ENCODE assay signal across 6 cellular contexts in the genomic region with DNA sequence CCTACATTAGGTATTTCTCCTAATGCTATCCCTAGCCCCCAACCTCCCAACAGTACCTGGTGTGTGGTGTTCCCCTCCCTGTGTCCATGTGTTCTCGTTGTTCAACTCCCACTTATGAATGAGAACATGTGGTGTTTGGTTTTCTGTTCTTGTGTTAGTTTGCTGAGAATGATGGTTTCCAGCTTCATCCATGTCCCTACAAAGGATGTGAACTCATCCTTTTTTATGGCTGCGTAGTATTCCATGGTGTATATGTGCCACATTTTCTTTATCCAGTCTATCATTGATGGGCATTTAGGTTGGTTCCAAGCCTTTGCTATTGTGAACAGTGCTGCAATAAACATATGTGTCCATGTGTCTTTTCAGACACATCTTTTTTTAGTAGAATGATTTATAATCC. TPM values are rescaled to one million over a fixed set of nuclear protein-coding genes. Genes with fewer than 3 reads are reported as not detected.
DNase-seq lines count a peak whose midpoint lies in the region; ATAC-seq, FAIRE-seq and TF ChIP-seq lines count a peak whose summit lies in the region.
"Not testable (repeated sequence)": the region's sequence is repeated elsewhere in the genome, so short reads cannot be mapped to it uniquely, and the experiment has no call there.

No MANE protein-coding gene starts in this region.

- H3K9me2 ChIP-seq in hepatocyte (replicated peaks; ENCODE audit: insufficient read depth) = not testable (repeated sequence)

- not testable (repeated sequence) for H4K20me1 ChIP-seq in K562 (replicated peaks; ENCODE audit: control insufficient read depth, insufficient read depth, low read length); hepatocyte (ENCODE audit: insufficient read depth, poor library complexity, severe bottlenecking)

- not testable (repeated sequence) for TF ChIP-seq EP300 in K562 (IDR thresholded peaks at IDR 0.05; ENCODE audit: low read length)

- H3K27ac ChIP-seq in ACC112 (ENCODE audit: low read depth, low read length) = peak overlapping the region; percentile 85; the same call in 1 of the 2 replicates
- H3K27ac ChIP-seq in HEK293 (ENCODE audit: extremely low read depth, low read depth, low read length); K562 (ENCODE audit: extremely low read depth, low read depth, low read length): not testable (repeated sequence)
- H3K27ac ChIP-seq in SJSA1 = peak overlapping the region; percentile 68; the same call in 1 of the 2 replicates
- peak overlapping the region; percentile 93 for H3K27ac ChIP-seq in brain microvascular endothelial cell
- H3K27ac ChIP-seq in hepatocyte = peak overlapping the region; percentile 78

- H3K4me1 ChIP-seq in ACC112 (ENCODE audit: control insufficient read depth, insufficient read depth, low read length, unreplicated experiment) = peaks cover 15% of the 10 kb centered on the region
- H3K4me1 ChIP-seq in HEK293 (ENCODE audit: control insufficient read depth, insufficient read depth, low read length); K562 (replicated peaks in 1 of 2; ENCODE audit: control insufficient read depth in 2 of 2, insufficient read depth in 2 of 2, low read length in 2 of 2); hepatocyte (ENCODE audit: insufficient read depth): not testable (repeated sequence)
- H3K4me1 ChIP-seq in SJSA1 (replicated peaks) = peaks cover 23% of the 10 kb centered on the region

- H3K4me3 ChIP-seq in ACC112 (ENCODE audit: low read depth, low read length); HEK293 (ENCODE audit: low read depth, low read length); SJSA1; K562; brain microvascular endothelial cell (ENCODE audit: low read depth, low read length); hepatocyte: not testable (repeated sequence)

- WGBS in K562 (ENCODE audit: insufficient coverage, low coverage, missing lambda C conversion rate) = 76% methylated on average over 2 of the region's 2 CpGs
- 97% methylated on average over 2 of the region's 2 CpGs for WGBS in hepatocyte (ENCODE audit: low lambda C conversion rate, missing lambda C conversion rate)

- H2AFZ ChIP-seq in ACC112 (ENCODE audit: low read length, unreplicated experiment); K562 (ENCODE audit: low read depth, low read length); hepatocyte: not testable (repeated sequence)

- CTCF ChIA-PET in HEK293 (lab: Yijun Ruan, JAX); K562 (lab: Yijun Ruan, JAX; ENCODE audit: low intra/inter-chr PET ratio): not testable (repeated sequence)

- H3K27me3 ChIP-seq in ACC112 (ENCODE audit: insufficient read depth, low read length); SJSA1 (replicated peaks); K562 (ENCODE audit: control insufficient read depth in 2 of 2, insufficient read depth in 2 of 2, low read length in 2 of 2); brain microvascular endothelial cell (replicated peaks); hepatocyte: not testable (repeated sequence)

- POLR2A ChIA-PET in HEK293 (lab: Yijun Ruan, JAX); K562 (lab: Yijun Ruan, JAX): not testable (repeated sequence)

- not testable (repeated sequence) for H3K36me3 ChIP-seq in ACC112 (ENCODE audit: insufficient read depth, low read length); HEK293 (ENCODE audit: control insufficient read depth in 2 of 2, insufficient read depth in 1 of 2, low read length in 2 of 2); SJSA1; K562 (ENCODE audit: control insufficient read depth, insufficient read depth, low read length); brain microvascular endothelial cell (replicated peaks); hepatocyte (replicated peaks; ENCODE audit: insufficient read depth, low read depth)

- not testable (repeated sequence) for TF ChIP-seq POLR2A in K562 (conservative IDR thresholded peaks at IDR 0.05)

- H3K79me2 ChIP-seq in ACC112 (ENCODE audit: control insufficient read depth, insufficient read depth, low read length, unreplicated experiment); K562 (ENCODE audit: control insufficient read depth, insufficient read depth, low read length); hepatocyte: not testable (repeated sequence)

- H3K9me3 ChIP-seq in HEK293 (ENCODE audit: control insufficient read depth, insufficient read depth, low read depth, low read length); SJSA1 (replicated peaks); K562 (replicated peaks; ENCODE audit: control insufficient read depth, insufficient read depth, low read depth, low read length); hepatocyte (ENCODE audit: low read depth): not testable (repeated sequence)

- H3K9ac ChIP-seq in K562 (ENCODE audit: insufficient read depth in 1 of 2, low read depth in 2 of 2, low read length in 2 of 2) = not testable (repeated sequence)

- DNase-seq in SJSA1 (ENCODE audit: low read depth in 1 of 2, low spot score in 2 of 2); K562 (ENCODE audit: extremely low read depth in 1 of 4, low spot score in 3 of 4); brain microvascular endothelial cell; hepatocyte (ENCODE audit: low spot score): not testable (repeated sequence)

- not testable (repeated sequence) for FAIRE-seq in K562 (lab: Jason Lieb, UNC)

- in situ Hi-C loops in K562 (cut with MboI); brain microvascular endothelial cell (cut with HindIII; ENCODE audit: low pct_ligation_motif_present, low sequenced_read_pairs): not testable (repeated sequence)

- TF ChIP-seq RAD21 in K562 (CRISPR knock-in tag; conservative IDR thresholded peaks at IDR 0.05 in 1 of 2, IDR thresholded peaks at IDR 0.05 in 1 of 2) = not testable (repeated sequence)

- TF ChIP-seq CTCF in HEK293 (tag by site-specific recombination; IDR thresholded peaks at IDR 0.05); K562 (IDR thresholded peaks at IDR 0.05 in 2 of 3, conservative IDR thresholded peaks at IDR 0.05 in 1 of 3; ENCODE audit: insufficient read depth in 2 of 3, low read depth in 1 of 3, low read length in 3 of 3); brain microvascular endothelial cell (IDR thresholded peaks at IDR 0.05; ENCODE audit: low read depth, low read length, missing control alignments); hepatocyte (IDR thresholded peaks at IDR 0.05; ENCODE audit: poor library complexity): not testable (repeated sequence)

- ATAC-seq in K562 = not testable (repeated sequence)

- not testable (repeated sequence) for BruUV-seq in K562 (replicated peaks; lab: Mats Ljungman, UMichigan)

- not testable (repeated sequence) for H3K4me2 ChIP-seq in K562 (ENCODE audit: insufficient read depth, low read length); hepatocyte

- not testable (repeated sequence) for H3K9me1 ChIP-seq in K562 (ENCODE audit: control insufficient read depth, insufficient read depth, low read length)

- intact Hi-C loops in K562 (cut with micrococcal nuclease) = not testable (repeated sequence)

TF ChIP-seq in HEK293, 187 proteins besides CTCF, POLR2A, EP300 and RAD21:
- TF ChIP-seq, protein P1, sequence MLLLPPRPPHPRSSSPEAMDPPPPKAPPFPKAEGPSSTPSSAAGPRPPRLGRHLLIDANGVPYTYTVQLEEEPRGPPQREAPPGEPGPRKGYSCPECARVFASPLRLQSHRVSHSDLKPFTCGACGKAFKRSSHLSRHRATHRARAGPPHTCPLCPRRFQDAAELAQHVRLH (tag by site-specific recombination; IDR thresholded peaks at IDR 0.05) = peak; percentile 44; the same call in 1 of the 2 replicates
- peak; percentile 90 for TF ChIP-seq ZNF146 (tag by site-specific recombination; IDR thresholded peaks at IDR 0.05)

TF ChIP-seq in K562, 482 proteins besides CTCF, POLR2A, EP300 and RAD21:
- peak; percentile 63 for TF ChIP-seq ZNF146 (CRISPR knock-in tag; IDR thresholded peaks at IDR 0.05; ENCODE audit: unreplicated experiment)
- TF ChIP-seq BCOR (IDR thresholded peaks at IDR 0.05) = 0 out of 2 replicates have a peak, but pooled peaks have one; percentile 22
- TF ChIP-seq KDM1A (IDR thresholded peaks at IDR 0.05) = 0 out of 4 replicates have a peak, but pooled peaks of 1 of the 2 experiments have one; percentile 20
TF ChIP-seq in K562: peak in this region for 3; not testable (repeated sequence) for 479.

RNA-seq across cellular contexts. Expression of a gene that starts 39.5 kb away (rescaled TPM):
- 6.9 and 11.5 TPM in 2 replicates for total RNA-seq in SJSA1 (2014; rRNA removed; shearing (Covaris generic))
- total RNA-seq in K562 (2011; cell fraction: chromatin; rRNA removed; ENCODE audit: low replicate concordance) = 5.9 and 8.4 TPM in 2 replicates
- total RNA-seq in K562 (2011; cell fraction: nucleolus; rRNA removed) = 2.3 and 3.8 TPM in 2 replicates
- 7.5 and 10.8 TPM in 2 replicates for total RNA-seq in K562 (2011; cell fraction: nucleoplasm; rRNA removed)
- total RNA-seq in K562 (2014; rRNA removed) (6.2 and 8.6 TPM in 2 replicates), K562 (2014; rRNA removed; fragmentation: Illumina TruSeq; extraction: Trizol) (10.3 and 10.6 TPM in 2 replicates), K562 (2015; rRNA removed; fragmentation: Illumina TruSeq; extraction: Trizol) (9.4 and 10.6 TPM in 2 replicates), K562 (2021) (9.4 and 10.5 TPM in 2 replicates), hepatocyte (25.5 and 26.4 TPM in 2 replicates)
- polyA plus RNA-seq in K562 (2011; rRNA removed) (9.5 and 9.9 TPM in 2 replicates), K562 (2014; fragmentation: Illumina TruSeq; extraction: Trizol) (10.4 and 11.6 TPM in 2 replicates), K562 (2014; fragmentation: Nextera tagmentation; extraction: Ambion mirVana) (1 to 10 TPM; 1.4 to 2.7 TPM), K562 (2014; rRNA removed) (8.1 and 9.3 TPM in 2 replicates), hepatocyte (16.0 and 16.5 TPM in 2 replicates)
- 5.0 and 5.9 TPM in 2 replicates for polyA plus RNA-seq in K562 (2011; cell fraction: cytosol; rRNA removed)
- polyA plus RNA-seq in K562 (2011; cell fraction: nucleus; rRNA removed) = 7.1 and 7.6 TPM in 2 replicates
- 7.0 TPM in 2 replicates for polyA plus RNA-seq in K562 (2012)
- polyA minus RNA-seq in K562 (2011; rRNA and poly(A)+ RNA removed) = 12.7 and 12.8 TPM in 2 replicates
- polyA minus RNA-seq in K562 (2011; cell fraction: cytosol; rRNA and poly(A)+ RNA removed) = 4.8 and 6.3 TPM in 2 replicates
- polyA minus RNA-seq in K562 (2011; cell fraction: nucleus; rRNA and poly(A)+ RNA removed) = 4.8 and 8.6 TPM in 2 replicates
